In the genomic region with DNA sequence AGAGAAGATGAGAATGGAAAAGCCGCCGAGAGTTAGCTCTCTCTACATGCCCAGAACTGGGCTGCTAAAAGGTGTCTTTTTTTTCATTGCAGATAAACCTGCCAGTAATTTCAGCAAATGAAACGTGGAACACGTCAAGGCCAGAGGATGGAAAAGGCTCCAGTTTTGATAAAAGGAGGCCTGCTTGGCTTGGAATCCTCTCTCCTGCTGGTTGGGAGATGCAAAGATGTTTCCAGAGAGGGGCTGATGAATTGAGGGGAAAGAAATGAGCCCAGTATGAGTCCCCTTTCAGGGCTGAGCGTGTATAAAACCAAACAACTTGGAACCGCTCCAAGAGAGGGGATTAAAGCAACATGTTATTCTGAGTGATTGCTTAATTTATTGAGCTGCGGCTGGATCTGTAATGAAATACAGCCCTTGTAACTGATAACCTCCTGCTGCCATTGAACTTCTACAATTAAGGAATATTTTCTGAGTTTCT, we compare ENCODE assay signal across 15 cellular contexts.
DNase-seq lines count a peak whose midpoint lies in the region; ATAC-seq and TF ChIP-seq lines count a peak whose summit lies in the region.
"Had no signal": no experiment of that assay in that cellular context is flagged by ENCODE, and none has a peak within 500 bp of the region (broad histone marks: within the 10 kb centered on the region; RNA-seq: fewer than 3 reads in every experiment).

No MANE protein-coding gene starts in this region.

- CTCF ChIA-PET in A673 (lab: Charles Lee) = interaction anchor here (0.7 kb wide), 1 partner anchor 236 kb away, joined by 3 read pairs; no protein-coding TSS in a partner anchor

- H3K36me3 ChIP-seq in A673 (ENCODE audit: insufficient read depth, low read length, poor library complexity, severe bottlenecking) (no peaks in the 10 kb centered on the region), SK-N-MC (ENCODE audit: insufficient read depth, low read length) (peaks cover 8% of the 10 kb centered on the region; the same call in 1 of the 2 replicates)

- BruUV-seq in A673 (replicated peaks; lab: Mats Ljungman, UMichigan) = no TSS peak

- no peak overlapping the region for H3K9ac ChIP-seq in SK-N-MC (ENCODE audit: insufficient read length)

- TF ChIP-seq CTCF in A673 (conservative IDR thresholded peaks at IDR 0.05; ENCODE audit: low read depth, low read length) = no peak

- ATAC-seq in left ventricle myocardium superior = peak; percentile 66

- H3K27ac ChIP-seq in A673 (ENCODE audit: low read depth, low read length, poor library complexity, severe bottlenecking) = peak overlapping the region; percentile 39
- peak overlapping the region; percentile 3; the same call in 1 of the 2 replicates for H3K27ac ChIP-seq in SK-N-MC
- H3K27ac ChIP-seq: epithelial cell of prostate, tibial nerve had no signal

- intact Hi-C loops in A673 (cut with micrococcal nuclease; ENCODE audit: unreplicated experiment) (no loop called here), left ventricle myocardium superior (cut with micrococcal nuclease) (no loop called here)

- H3K4me3 ChIP-seq in A673 (ENCODE audit: low read depth, low read length, poor library complexity, severe bottlenecking) (no peak overlapping the region), SK-N-MC (peak overlapping the region; percentile 64)
- H3K4me3 ChIP-seq: tibial nerve had no signal

- POLR2A ChIA-PET in A673 (lab: Charles Lee; ENCODE audit: low non-redundant PET) = no interaction called here

- H3K4me1 ChIP-seq in A673 (ENCODE audit: insufficient read depth, low read length, poor library complexity, severe bottlenecking) = peaks cover 26% of the 10 kb centered on the region
- H3K4me1 ChIP-seq: tibial nerve had no signal

- peak; percentile 95 for DNase-seq in A673 (ENCODE audit: low spot score)
- peak; percentile 76 for DNase-seq in NCI-H1105 treated with DMSO at 0.1 percent for 48 hours (lab: John Stamatoyannopoulos, UW)
- peak; percentile 94 for DNase-seq in SK-N-MC (ENCODE audit: low read depth, low spot score)
- no peak for DNase-seq in left ventricle myocardium superior
- DNase-seq in 8988T = no peak
- DNase-seq in effector CD8-positive, alpha-beta T cell (lab: John Stamatoyannopoulos, UW) = no peak
- no peak for DNase-seq in OCI-M1 (lab: John Stamatoyannopoulos, UW)
- DNase-seq in AML-193 (lab: John Stamatoyannopoulos, UW) = no peak
- DNase-seq: activated B cell treated with CpG ODN at 0.5 μM for 24 hours; activated T-cell treated with anti-CD3 and anti-CD28 coated beads, Interleukin-2, amount 50 U/mL, for 48 hours; GDM1; NCI-H187 treated with DMSO at 0.1 percent for 48 hours; SHP77 treated with DMSO at 0.1 percent for 48 hours had no signal

- no peaks in the 10 kb centered on the region for H3K27me3 ChIP-seq in A673 (replicated peaks; ENCODE audit: insufficient read depth, low read depth, low read length, poor library complexity)
- H3K27me3 ChIP-seq: tibial nerve had no signal

- H3K9me3 ChIP-seq in A673 (ENCODE audit: low read depth, low read length, poor library complexity, severe bottlenecking) (no peaks in the 10 kb centered on the region), SK-N-MC (ENCODE audit: low read depth, low read length) (no peaks in the 10 kb centered on the region)
- H3K9me3 ChIP-seq: tibial nerve had no signal

Comparison
In these comparisons a context has a peak if more than half of its experiments do, and no peak if none do; other contexts are left out.
1. DNase-seq: peak in A673 (single experiment), NCI-H1105 treated with DMSO at 0.1 percent for 48 hours (single experiment) and SK-N-MC (single experiment); none in left ventricle myocardium superior (single experiment), 8988T (single experiment), effector CD8-positive, alpha-beta T cell (single experiment), OCI-M1 (single experiment) and AML-193 (0 of 2).